9 cellular contexts compared by ENCODE assay signal in the genomic region with DNA sequence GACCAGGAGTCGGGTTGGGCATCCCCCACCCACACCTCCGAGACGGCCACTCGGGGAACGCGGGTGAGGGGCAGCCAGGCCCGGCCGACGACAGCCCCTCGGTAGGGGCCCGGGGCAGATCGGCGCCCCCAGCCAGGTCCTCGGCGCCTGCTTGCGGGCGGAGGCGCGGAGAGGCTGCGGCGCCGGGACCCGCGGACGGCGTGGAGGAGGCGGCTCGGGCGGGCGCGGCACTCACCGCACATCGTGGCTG. TPM values are rescaled to one million over a fixed set of nuclear protein-coding genes. Genes with fewer than 3 reads are reported as not detected.
A peak's percentile ranks its signal among the peaks of the same experiment; 100 is the strongest.
DNase-seq lines count a peak whose midpoint lies in the region; ATAC-seq and TF ChIP-seq lines count a peak whose summit lies in the region.
"Had no signal": no experiment of that assay in that cellular context is flagged by ENCODE, and none has a peak within 500 bp of the region (broad histone marks: within the 10 kb centered on the region; RNA-seq: fewer than 3 reads in every experiment).

No MANE protein-coding gene starts in this region.

- H3K4me3 ChIP-seq in Peyer's patch (peak overlapping the region; percentile 39 to 65 (median 56)), iPS-15b (ENCODE audit: low read depth, low read length) (peak overlapping the region; percentile 78), subcutaneous abdominal adipose tissue (ENCODE audit: low read depth in 1 of 5, low read length in 5 of 5) (peak overlapping the region in 4 of 5 donors; percentile 66 to 86 (median 74))

- H3K27ac ChIP-seq in Peyer's patch (peak overlapping the region; percentile 41 to 65 (median 50)), subcutaneous abdominal adipose tissue (ENCODE audit: low read depth, low read length) (peak overlapping the region; percentile 57)

- peaks cover 5% of the 10 kb centered on the region for H3K4me1 Mint-ChIP-seq in activated CD8-positive, alpha-beta T cell treated with anti-CD3 and anti-CD28 coated beads for 36 hours (ENCODE audit: low read depth)
- peaks cover 6% of the 10 kb centered on the region for H3K4me1 Mint-ChIP-seq in activated CD8-positive, alpha-beta T cell treated with anti-CD3 and anti-CD28 coated beads, Interleukin-2, amount 10 ng/mL, durations not matched to agents 7 days and 5 days (ENCODE audit: low read depth)

- H3K9me3 ChIP-seq in Peyer's patch (no peaks in the 10 kb centered on the region), iPS-15b (ENCODE audit: control insufficient read depth, insufficient read depth, low read length) (no peaks in the 10 kb centered on the region), subcutaneous abdominal adipose tissue (ENCODE audit: control insufficient read depth in 5 of 5, low read length in 5 of 5) (no peaks in the 10 kb centered on the region)

- peaks cover 33% of the 10 kb centered on the region for H3K27me3 Mint-ChIP-seq in activated CD8-positive, alpha-beta T cell treated with anti-CD3 and anti-CD28 coated beads for 36 hours
- peaks cover 47% of the 10 kb centered on the region for H3K27me3 Mint-ChIP-seq in activated CD8-positive, alpha-beta T cell treated with anti-CD3 and anti-CD28 coated beads, Interleukin-2, amount 10 ng/mL, durations not matched to agents 7 days and 5 days (ENCODE audit: low read depth)

- H3K27me3 ChIP-seq in Peyer's patch (peaks cover 0 to 19% of the 10 kb centered on the region in 2 donors), iPS-15b (ENCODE audit: control insufficient read depth, insufficient read depth, low read length) (peaks cover 16% of the 10 kb centered on the region), subcutaneous abdominal adipose tissue (ENCODE audit: control insufficient read depth in 5 of 5, insufficient read depth in 4 of 5, low read length in 5 of 5) (peaks cover 0 to 20% (median 16%) of the 10 kb centered on the region in 5 donors)

- no peak overlapping the region for H3K4me3 Mint-ChIP-seq in activated CD8-positive, alpha-beta T cell treated with anti-CD3 and anti-CD28 coated beads for 36 hours
- no peak overlapping the region for H3K4me3 Mint-ChIP-seq in activated CD8-positive, alpha-beta T cell treated with anti-CD3 and anti-CD28 coated beads, Interleukin-2, amount 10 ng/mL, durations not matched to agents 7 days and 5 days

- H3K36me3 ChIP-seq in Peyer's patch (no peaks in the 10 kb centered on the region), iPS-15b (ENCODE audit: control insufficient read depth, insufficient read depth, low read length) (peaks cover 15% of the 10 kb centered on the region), subcutaneous abdominal adipose tissue (ENCODE audit: control insufficient read depth in 5 of 5, insufficient read depth in 5 of 5, low read length in 5 of 5) (no peaks in the 10 kb centered on the region)

- H3K9ac ChIP-seq in iPS-15b (ENCODE audit: low read depth, low read length) (no peak overlapping the region), subcutaneous abdominal adipose tissue (ENCODE audit: low read length in 5 of 5) (peak overlapping the region in 3 of 5 donors; percentile 20 to 68 (median 47))

- H3K36me3 Mint-ChIP-seq in activated CD8-positive, alpha-beta T cell treated with anti-CD3 and anti-CD28 coated beads for 36 hours (ENCODE audit: low read depth), result no peaks in the 10 kb centered on the region
- no peaks in the 10 kb centered on the region for H3K36me3 Mint-ChIP-seq in activated CD8-positive, alpha-beta T cell treated with anti-CD3 and anti-CD28 coated beads, Interleukin-2, amount 10 ng/mL, durations not matched to agents 7 days and 5 days (ENCODE audit: low read depth)

- POLR2A ChIA-PET in activated CD8-positive, alpha-beta T cell treated with anti-CD3 and anti-CD28 coated beads for 36 hours (lab: Charles Lee), result no interaction called here
- POLR2A ChIA-PET in activated CD8-positive, alpha-beta T cell treated with anti-CD3 and anti-CD28 coated beads, Interleukin-2, amount 10 ng/mL, durations not matched to agents 7 days and 5 days (lab: Charles Lee), result no interaction called here

- intact Hi-C loops in activated CD8-positive, alpha-beta T cell treated with anti-CD3 and anti-CD28 coated beads for 36 hours (cut with micrococcal nuclease), result no loop called here

- no peak for TF ChIP-seq POLR2A in Peyer's patch (IDR thresholded peaks at IDR 0.05)

- H3K4me1 ChIP-seq in Peyer's patch (peaks cover 0 to 21% (median 9%) of the 10 kb centered on the region in 4 donors), iPS-15b (ENCODE audit: control insufficient read depth, insufficient read depth, low read length) (peaks cover 23% of the 10 kb centered on the region), subcutaneous abdominal adipose tissue (ENCODE audit: control insufficient read depth in 5 of 5, insufficient read depth in 5 of 5, low read length in 5 of 5) (peaks cover 0 to 39% (median 30%) of the 10 kb centered on the region in 5 donors)

- no peaks in the 10 kb centered on the region for H3K9me3 Mint-ChIP-seq in activated CD8-positive, alpha-beta T cell treated with anti-CD3 and anti-CD28 coated beads for 36 hours
- no peaks in the 10 kb centered on the region for H3K9me3 Mint-ChIP-seq in activated CD8-positive, alpha-beta T cell treated with anti-CD3 and anti-CD28 coated beads, Interleukin-2, amount 10 ng/mL, durations not matched to agents 7 days and 5 days (ENCODE audit: insufficient read depth)
- H3K9me3 Mint-ChIP-seq: T-helper 1 cell treated with Interleukin-12 subunit alpha and Interleukin-12 subunit beta and Interleukin-4 antibody, amounts not matched to agents 30 μg/mL and 1 μg/mL, for 36 hours had no signal

- H3K27ac Mint-ChIP-seq in activated CD8-positive, alpha-beta T cell treated with anti-CD3 and anti-CD28 coated beads for 36 hours, result no peak overlapping the region
- no peak overlapping the region for H3K27ac Mint-ChIP-seq in activated CD8-positive, alpha-beta T cell treated with anti-CD3 and anti-CD28 coated beads, Interleukin-2, amount 10 ng/mL, durations not matched to agents 7 days and 5 days
- H3K27ac Mint-ChIP-seq: T-helper 1 cell treated with Interleukin-12 subunit alpha and Interleukin-12 subunit beta and Interleukin-4 antibody, amounts not matched to agents 30 μg/mL and 1 μg/mL, for 36 hours had no signal

- CTCF ChIA-PET in activated CD8-positive, alpha-beta T cell treated with anti-CD3 and anti-CD28 coated beads for 36 hours (lab: Charles Lee), result interaction anchor here (1.3 kb wide), 2 partner anchors 9 to 24 kb away, joined by 5 to 6 read pairs; no protein-coding TSS in a partner anchor
- CTCF ChIA-PET in activated CD8-positive, alpha-beta T cell treated with anti-CD3 and anti-CD28 coated beads, Interleukin-2, amount 10 ng/mL, durations not matched to agents 7 days and 5 days (lab: Charles Lee), result no interaction called here

- DNase-seq in activated CD8-positive, alpha-beta T cell treated with anti-CD3 and anti-CD28 coated beads for 36 hours, result no peak
- DNase-seq in activated CD8-positive, alpha-beta T cell treated with anti-CD3 and anti-CD28 coated beads, Interleukin-2, amount 10 ng/mL, durations not matched to agents 7 days and 5 days, result no peak
- DNase-seq in Peyer's patch (no peak), NK-92 (lab: John Stamatoyannopoulos, UW; ENCODE audit: unreplicated experiment) (no peak), NCI-H2171 (lab: John Stamatoyannopoulos, UW) (no peak), AG20443 (ENCODE audit: low spot score) (no peak)

- peak; percentile 39 for ATAC-seq in activated CD8-positive, alpha-beta T cell treated with anti-CD3 and anti-CD28 coated beads for 36 hours
- no peak for ATAC-seq in activated CD8-positive, alpha-beta T cell treated with anti-CD3 and anti-CD28 coated beads, Interleukin-2, amount 10 ng/mL, durations not matched to agents 7 days and 5 days

- TF ChIP-seq CTCF in activated CD8-positive, alpha-beta T cell treated with anti-CD3 and anti-CD28 coated beads for 36 hours (IDR thresholded peaks at IDR 0.05), result no peak
- no peak for TF ChIP-seq CTCF in Peyer's patch (IDR thresholded peaks at IDR 0.05)

RNA-seq across cellular contexts. Expression of a gene that starts 0.2 kb away (rescaled TPM):
- not detected for total RNA-seq in activated CD8-positive, alpha-beta T cell treated with anti-CD3 and anti-CD28 coated beads for 36 hours
- total RNA-seq in activated CD8-positive, alpha-beta T cell treated with anti-CD3 and anti-CD28 coated beads, Interleukin-2, amount 10 ng/mL, durations not matched to agents 7 days and 5 days, result under 1 TPM in 1 of 2 experiments, not detected in 1; 0.13 TPM
- 10 to 100 TPM in 2 of 4 donors, 1 to 10 TPM in 2; 4.9 to 86.6 (median 13.1) TPM for total RNA-seq in Peyer's patch

Comparison
In these comparisons a context has a peak if more than half of its experiments do, and no peak if none do; other contexts are left out.
1. RNA of a gene that starts 0.2 kb away (total RNA-seq): 4.9 to 86.6 TPM in Peyer's patch; not detected in activated CD8-positive, alpha-beta T cell treated with anti-CD3 and anti-CD28 coated beads for 36 hours and 0.13 TPM in activated CD8-positive, alpha-beta T cell treated with anti-CD3 and anti-CD28 coated beads, Interleukin-2, amount 10 ng/mL, durations not matched to agents 7 days and 5 days; every median in the first group is over 4 times any median in the second.
2. Peak in every context shown above with its lines, with median percentiles within 50 percentile points of each other: H3K4me3 ChIP-seq.